Comparison of ENCODE assay signal across 18 cellular contexts in genomic region chr1:108767115-108767514, GRCh38. TPM values are rescaled to one million over a fixed set of nuclear protein-coding genes. Genes with fewer than 3 reads are reported as not detected.
A peak's percentile ranks its signal among the peaks of the same experiment; 100 is the strongest.
DNase-seq lines count a peak whose midpoint lies in the region.
"Had no signal": no experiment of that assay in that cellular context is flagged by ENCODE, and none has a peak within 500 bp of the region (broad histone marks: within the 10 kb centered on the region; RNA-seq: fewer than 3 reads in every experiment).

No MANE protein-coding gene starts in this region.

- H3K9me3 Mint-ChIP-seq in activated naive CD4-positive, alpha-beta T cell treated with anti-CD3 and anti-CD28 coated beads, Interleukin-2, amount 10 ng/mL, durations not matched to agents 7 days and 5 days: no peaks in the 10 kb centered on the region
- H3K9me3 Mint-ChIP-seq: CD4-positive, CD25-positive, alpha-beta regulatory T cell; CD8-positive, alpha-beta T cell had no signal

- no peaks in the 10 kb centered on the region for H3K27me3 Mint-ChIP-seq in activated naive CD4-positive, alpha-beta T cell treated with anti-CD3 and anti-CD28 coated beads, Interleukin-2, amount 10 ng/mL, durations not matched to agents 7 days and 5 days
- H3K27me3 Mint-ChIP-seq: B cell; CD4-positive, CD25-positive, alpha-beta regulatory T cell had no signal

- no peak for DNase-seq in activated naive CD4-positive, alpha-beta T cell treated with anti-CD3 and anti-CD28 coated beads, Interleukin-2, amount 10 ng/mL, durations not matched to agents 7 days and 5 days
- no peak for DNase-seq in activated naive CD4-positive, alpha-beta T cell treated with anti-CD3 and anti-CD28 coated beads, Interleukin-2, amount 50 U/mL, for 16 hours
- DNase-seq in dermis microvascular lymphatic vessel endothelial cell (ENCODE audit: low read depth in 2 of 2) (peak; percentile 73 to 86), glomerular endothelial cell (ENCODE audit: extremely low read depth, low read depth, low spot score) (peak; percentile 47), NCI-H226 (no peak), RPMI8226 (no peak), NCI-H82 (lab: John Stamatoyannopoulos, UW) (no peak)
- DNase-seq: Caco-2; CD4-positive, CD25-positive, alpha-beta regulatory T cell; CD8-positive, alpha-beta T cell; DMS153; DND-41; GDM1; GM23248; H7; HCEC 1CT had no signal

- CTCF ChIA-PET in activated naive CD4-positive, alpha-beta T cell treated with anti-CD3 and anti-CD28 coated beads, Interleukin-2, amount 10 ng/mL, durations not matched to agents 7 days and 5 days (lab: Charles Lee): interaction anchor here (1.1 kb wide), 1 partner anchor 9 kb away, joined by 3 read pairs; no protein-coding TSS in a partner anchor

- peaks cover 27% of the 10 kb centered on the region for H3K36me3 Mint-ChIP-seq in activated naive CD4-positive, alpha-beta T cell treated with anti-CD3 and anti-CD28 coated beads, Interleukin-2, amount 10 ng/mL, durations not matched to agents 7 days and 5 days

- H3K4me3 Mint-ChIP-seq in activated naive CD4-positive, alpha-beta T cell treated with anti-CD3 and anti-CD28 coated beads, Interleukin-2, amount 10 ng/mL, durations not matched to agents 7 days and 5 days: no peak overlapping the region
- H3K4me3 Mint-ChIP-seq: B cell; CD4-positive, CD25-positive, alpha-beta regulatory T cell; CD8-positive, alpha-beta T cell had no signal

- H3K4me1 Mint-ChIP-seq in activated naive CD4-positive, alpha-beta T cell treated with anti-CD3 and anti-CD28 coated beads, Interleukin-2, amount 10 ng/mL, durations not matched to agents 7 days and 5 days: no peaks in the 10 kb centered on the region
- H3K4me1 Mint-ChIP-seq: B cell had no signal

- peak overlapping the region; percentile 53 for H3K27ac Mint-ChIP-seq in activated naive CD4-positive, alpha-beta T cell treated with anti-CD3 and anti-CD28 coated beads, Interleukin-2, amount 10 ng/mL, durations not matched to agents 7 days and 5 days
- H3K27ac Mint-ChIP-seq: B cell; CD4-positive, CD25-positive, alpha-beta regulatory T cell; CD8-positive, alpha-beta T cell had no signal

RNA-seq across cellular contexts. Expression of gene STXBP3, which starts 20.6 kb away (rescaled TPM):
- total RNA-seq in dermis microvascular lymphatic vessel endothelial cell (39.3 and 40.1 TPM in 2 replicates), glomerular endothelial cell (33.7 and 44.6 TPM in 2 replicates)

RNA-seq across cellular contexts. Expression of gene FNDC7, which starts 54.4 kb away (rescaled TPM):
- total RNA-seq in dermis microvascular lymphatic vessel endothelial cell (under 0.01 TPM in 1 of 2 replicates, not detected in the other), glomerular endothelial cell (not detected in 2 replicates)
- total RNA-seq: Caco-2, GM12878, GM23248 had no signal

Comparison
In these comparisons a context has a peak if more than half of its experiments do, and no peak if none do; other contexts are left out.
1. DNase-seq: peak in dermis microvascular lymphatic vessel endothelial cell (2 of 2) and glomerular endothelial cell (single experiment); none in activated naive CD4-positive, alpha-beta T cell treated with anti-CD3 and anti-CD28 coated beads, Interleukin-2, amount 10 ng/mL, durations not matched to agents 7 days and 5 days (single experiment), activated naive CD4-positive, alpha-beta T cell treated with anti-CD3 and anti-CD28 coated beads, Interleukin-2, amount 50 U/mL, for 16 hours (single experiment), NCI-H226 (single experiment), RPMI8226 (single experiment) and NCI-H82 (single experiment).